ENCODE assay signal across 16 cellular contexts in the genomic region with DNA sequence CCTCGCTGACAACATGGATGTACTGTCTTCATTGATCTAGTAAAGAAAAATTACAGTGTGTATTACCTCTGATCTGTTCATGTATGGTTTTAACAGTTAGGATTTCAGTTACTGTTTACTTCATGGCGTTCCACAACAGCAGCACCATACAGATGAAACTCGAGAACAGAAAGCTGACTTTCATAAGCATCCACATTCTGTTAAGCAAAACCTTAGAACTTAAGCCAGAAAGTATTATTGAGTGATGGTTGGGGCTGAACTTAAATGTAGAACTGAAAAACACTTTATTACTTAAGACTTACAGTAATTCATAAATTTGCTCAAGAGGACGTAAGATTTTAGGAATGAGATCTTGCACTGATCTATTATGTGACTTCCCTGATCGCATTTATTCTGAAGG.
"Had no signal": no experiment of that assay in that cellular context is flagged by ENCODE, and none has a peak within 500 bp of the region (broad histone marks: within the 10 kb centered on the region; RNA-seq: fewer than 3 reads in every experiment).

No MANE protein-coding gene starts in this region.

- H3K4me3 Mint-ChIP-seq: activated CD4-positive, alpha-beta memory T cell treated with anti-CD3 and anti-CD28 coated beads, Interleukin-2, amount 10 ng/mL, durations not matched to agents 7 days and 5 days; T-helper 2 cell treated with Interferon-gamma antibody and Interleukin-4, amounts not matched to agents 5 μg/mL and 100 μg/mL, for 36 hours had no signal

- H3K9me3 Mint-ChIP-seq: activated CD4-positive, alpha-beta memory T cell treated with anti-CD3 and anti-CD28 coated beads, Interleukin-2, amount 10 ng/mL, durations not matched to agents 7 days and 5 days; T-helper 2 cell treated with Interferon-gamma antibody and Interleukin-4, amounts not matched to agents 5 μg/mL and 100 μg/mL, for 36 hours had no signal

- H3K27ac Mint-ChIP-seq: activated CD4-positive, alpha-beta memory T cell treated with anti-CD3 and anti-CD28 coated beads, Interleukin-2, amount 10 ng/mL, durations not matched to agents 7 days and 5 days; T-helper 2 cell treated with Interferon-gamma antibody and Interleukin-4, amounts not matched to agents 5 μg/mL and 100 μg/mL, for 36 hours had no signal

- H3K9me3 ChIP-seq: adrenal gland, gastroesophageal sphincter, heart left ventricle, left lung, stomach, vagina had no signal

- ATAC-seq: esophagus mucosa, gastroesophageal sphincter, heart left ventricle, left lung had no signal

- DNase-seq: activated CD4-positive, alpha-beta memory T cell treated with anti-CD3 and anti-CD28 coated beads, Interleukin-2, amount 10 ng/mL, durations not matched to agents 7 days and 5 days; activated CD4-positive, alpha-beta T cell treated with anti-CD3 and anti-CD28 coated beads for 4 hours; activated gamma-delta T cell; adrenal gland; cerebellar nuclear complex; effector CD4-positive, alpha-beta T cell; heart left ventricle; left lung; retina; stomach; SW 1271; trophoblast cell had no signal

- H3K27me3 Mint-ChIP-seq: activated CD4-positive, alpha-beta memory T cell treated with anti-CD3 and anti-CD28 coated beads, Interleukin-2, amount 10 ng/mL, durations not matched to agents 7 days and 5 days had no signal
